Comparison of ENCODE assay signal across 16 cellular contexts in the genomic region with DNA sequence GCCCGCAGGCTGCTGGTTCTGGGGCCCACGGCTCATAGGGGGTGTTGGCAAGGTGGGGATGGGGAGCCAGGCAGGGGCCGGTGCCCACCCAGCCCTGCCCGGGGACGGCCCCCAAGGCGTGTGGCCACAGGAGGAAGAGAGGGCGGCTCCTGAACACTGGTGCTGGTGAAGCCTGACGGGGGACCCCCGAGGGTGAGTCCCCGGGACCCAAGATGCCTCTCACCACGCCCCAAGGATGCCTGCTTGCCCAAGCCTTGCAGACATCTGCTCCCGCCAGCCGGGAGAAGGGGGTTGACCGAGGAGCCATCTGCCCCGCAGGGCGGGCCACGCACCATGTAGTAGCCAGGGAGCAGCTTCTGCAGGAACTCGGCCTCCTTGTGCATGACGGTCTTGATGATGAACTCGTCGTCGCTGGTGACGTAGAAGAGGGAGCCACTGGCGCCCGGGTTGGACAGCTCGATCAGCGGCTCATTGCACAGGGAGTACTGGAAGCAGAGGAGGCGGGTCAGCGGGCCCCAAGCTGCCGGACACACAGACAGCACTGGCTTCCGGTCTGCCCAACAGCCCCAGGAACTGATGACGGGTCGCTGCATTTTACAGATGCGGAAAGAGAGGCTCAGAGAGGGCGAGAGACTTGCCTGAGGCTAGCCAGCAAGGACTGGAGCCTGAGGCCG. TPM values are rescaled to one million over a fixed set of nuclear protein-coding genes. Genes with fewer than 3 reads are reported as not detected.
DNase-seq lines count a peak whose midpoint lies in the region; ATAC-seq, FAIRE-seq and TF ChIP-seq lines count a peak whose summit lies in the region.
"Had no signal": no experiment of that assay in that cellular context is flagged by ENCODE, and none has a peak within 500 bp of the region (broad histone marks: within the 10 kb centered on the region; RNA-seq: fewer than 3 reads in every experiment).

No MANE protein-coding gene starts in this region.

- peaks cover 20% of the 10 kb centered on the region for H3K36me3 Mint-ChIP-seq in astrocyte (ENCODE audit: low read depth, unreplicated experiment)

- peak overlapping the region; percentile 9 for H2AFZ ChIP-seq in astrocyte (ENCODE audit: low read depth, low read length)
- H2AFZ ChIP-seq: parathyroid adenoma had no signal

- no peak for FAIRE-seq in astrocyte (lab: Jason Lieb, UNC)

- H3K4me1 ChIP-seq in astrocyte (ENCODE audit: insufficient read depth, low read length): peaks cover 14% of the 10 kb centered on the region
- H3K4me1 ChIP-seq: parathyroid adenoma had no signal

- H3K4me1 Mint-ChIP-seq in astrocyte (ENCODE audit: low read depth, unreplicated experiment): no peaks in the 10 kb centered on the region
- H3K4me1 Mint-ChIP-seq: CD14-positive monocyte had no signal

- H3K9me3 Mint-ChIP-seq in astrocyte (ENCODE audit: unreplicated experiment): no peaks in the 10 kb centered on the region

- H3K9ac ChIP-seq in astrocyte (ENCODE audit: low read length): peak overlapping the region; percentile 43
- H3K9ac ChIP-seq: parathyroid adenoma had no signal

- peak overlapping the region; percentile 65 for H3K4me2 ChIP-seq in astrocyte (ENCODE audit: low read length)

- peaks cover 3% of the 10 kb centered on the region for H3K9me3 ChIP-seq in astrocyte (ENCODE audit: insufficient read depth, low read depth, low read length)

- no peaks in the 10 kb centered on the region for H3K79me2 ChIP-seq in astrocyte (ENCODE audit: insufficient read depth, low read length)

- no peak for ATAC-seq in GM18517 (IDR thresholded peaks at IDR 0.05; ENCODE audit: unreplicated experiment)
- no peak for ATAC-seq in HG02840 (IDR thresholded peaks at IDR 0.05; ENCODE audit: low FRiP score, unreplicated experiment)

- no peaks in the 10 kb centered on the region for H3K36me3 ChIP-seq in astrocyte (ENCODE audit: insufficient read depth, low read length)

- no peaks in the 10 kb centered on the region for H3K27me3 Mint-ChIP-seq in astrocyte (ENCODE audit: low read depth, unreplicated experiment)

- no peak overlapping the region for H3K4me3 ChIP-seq in astrocyte (ENCODE audit: insufficient read depth, low read depth, low read length)

- TF ChIP-seq CTCF in astrocyte (IDR thresholded peaks at IDR 0.05; ENCODE audit: insufficient read depth, low read depth, low read length): no peak

- H3K4me3 Mint-ChIP-seq in astrocyte (ENCODE audit: unreplicated experiment): no peak overlapping the region
- H3K4me3 Mint-ChIP-seq: CD14-positive monocyte had no signal

- H3K27me3 ChIP-seq in astrocyte (ENCODE audit: insufficient read depth, low read length): no peaks in the 10 kb centered on the region

- H3K27ac Mint-ChIP-seq in astrocyte (ENCODE audit: unreplicated experiment): no peak overlapping the region

- peaks cover 5% of the 10 kb centered on the region for H4K20me1 ChIP-seq in astrocyte (ENCODE audit: insufficient read depth, low read length)

- peak overlapping the region; percentile 91 for H3K27ac ChIP-seq in astrocyte (ENCODE audit: low read depth, low read length)
- H3K27ac ChIP-seq: parathyroid adenoma had no signal

- DNase-seq in COLO668 (lab: John Stamatoyannopoulos, UW; ENCODE audit: unreplicated experiment) (peak; percentile 87), LHCN-M2 (ENCODE audit: low read depth) (peak; percentile 77), astrocyte (ENCODE audit: low read depth) (peak; percentile 20), myocyte (ENCODE audit: low read depth) (peak; percentile 93), NCI-H2107 (lab: John Stamatoyannopoulos, UW) (no peak), medulla oblongata (ENCODE audit: extremely low spot score) (no peak)
- DNase-seq: activated CD4-positive, alpha-beta T cell treated with anti-CD3 and anti-CD28 coated beads for 1 hour; activated T-cell treated with anti-CD3 and anti-CD28 coated beads, Interleukin-2, amount 50 U/mL, for 48 hours; NCI-H1417 treated with DMSO at 0.1 percent for 48 hours; stimulated activated CD4-positive, alpha-beta T cell treated with anti-CD3 and anti-CD28 coated beads, Interleukin-4, amount 100 ng/mL, for 1 hour; stimulated activated naive CD4-positive, alpha-beta T cell treated with Interleukin-2 at 50 U/mL for 16 hours had no signal

RNA-seq across cellular contexts. Expression of a gene that starts 29.6 kb away (rescaled TPM):
- total RNA-seq in LHCN-M2 (2014; rRNA removed): 32.3 and 35.8 TPM in 2 replicates
- polyA plus RNA-seq in LHCN-M2 (2012): 19.3 TPM
- total RNA-seq in astrocyte: 22.0 and 26.7 TPM in 2 replicates
- 33.8 and 34.9 TPM in 2 replicates for total RNA-seq in myocyte
- polyA plus RNA-seq in myocyte (2012): 19.7 TPM

RNA-seq across cellular contexts. Expression of a gene that starts 44.1 kb away (rescaled TPM):
- total RNA-seq in LHCN-M2 (2014; rRNA removed): 26.4 and 29.0 TPM in 2 replicates
- polyA plus RNA-seq in LHCN-M2 (2012): 25.1 TPM
- 42.0 and 44.2 TPM in 2 replicates for total RNA-seq in astrocyte
- 17.9 and 22.8 TPM in 2 replicates for total RNA-seq in myocyte
- 37.9 TPM for polyA plus RNA-seq in myocyte (2012)

RNA-seq across cellular contexts. Expression of a gene that starts 49.5 kb away (rescaled TPM):
- total RNA-seq in LHCN-M2 (2014; rRNA removed) (0.57 and 0.64 TPM in 2 replicates), astrocyte (0.31 and 0.39 TPM in 2 replicates), myocyte (0.16 and 0.26 TPM in 2 replicates)
- 1.7 TPM for polyA plus RNA-seq in LHCN-M2 (2012)
- 0.21 TPM for polyA plus RNA-seq in myocyte (2012)

RNA-seq across cellular contexts. Expression of a gene that starts 52.0 kb away (rescaled TPM):
- total RNA-seq in LHCN-M2 (2014; rRNA removed): not detected in 2 replicates
- polyA plus RNA-seq in LHCN-M2 (2012): not detected
- total RNA-seq in astrocyte: 0.58 and 2.0 TPM in 2 replicates
- total RNA-seq in myocyte: not detected in 2 replicates
- 0.42 TPM for polyA plus RNA-seq in myocyte (2012)
- total RNA-seq: HT1080 had no signal
- polyA plus RNA-seq: CD14-positive monocyte had no signal

Comparison
In these comparisons a context has a peak if more than half of its experiments do, and no peak if none do; other contexts are left out.
1. DNase-seq: peak in COLO668 (single experiment), LHCN-M2 (single experiment), astrocyte (single experiment) and myocyte (single experiment); none in NCI-H2107 (single experiment) and medulla oblongata (single experiment).